28 cellular contexts compared by ENCODE assay signal in genomic region chr18:48581941-48582340, GRCh38.
"Had no signal": no experiment of that assay in that cellular context is flagged by ENCODE, and none has a peak within 500 bp of the region (broad histone marks: within the 10 kb centered on the region; RNA-seq: fewer than 3 reads in every experiment).

No MANE protein-coding gene starts in this region.

- FAIRE-seq: TTC549 had no signal

- DNase-seq: activated CD4-positive, alpha-beta memory T cell treated with anti-CD3 and anti-CD28 coated beads for 36 hours; activated CD4-positive, alpha-beta T cell treated with anti-CD3 and anti-CD28 coated beads, Interleukin-2, amount 10 ng/mL, durations not matched to agents 7 days and 5 days; activated CD4-positive, CD25-positive, alpha-beta regulatory T cell; activated CD8-positive, alpha-beta memory T cell treated with anti-CD3 and anti-CD28 coated beads for 24 hours; activated gamma-delta T cell; activated naive CD4-positive, alpha-beta T cell treated with anti-CD3 and anti-CD28 coated beads for 36 hours; activated T-cell treated with anti-CD3 and anti-CD28 coated beads for 4 hours; activated T-cell treated with anti-CD3 and anti-CD28 coated beads, Interleukin-2, amount 50 U/mL, for 48 hours; MG63; MV-4-11; NCI-H1092 treated with DMSO at 0.1 percent for 48 hours; NCI-H1417 treated with DMSO at 0.1 percent for 48 hours; NCI-H1694; NCI-H2081; NCI-H510A treated with DMSO at 0.1 percent for 48 hours; NCI-H69; NK-92 treated with Interleukin-12 subunit alpha and Interleukin-12 subunit beta, amount 100 ng/mL, for 24 hours; OCI-M1; RPMI8226; T-cell; T-helper 2 cell; T1000 had no signal

- H3K27ac Mint-ChIP-seq: activated CD4-positive, alpha-beta memory T cell treated with anti-CD3 and anti-CD28 coated beads for 36 hours; activated CD4-positive, alpha-beta T cell treated with anti-CD3 and anti-CD28 coated beads, Interleukin-2, amount 10 ng/mL, durations not matched to agents 7 days and 5 days; activated naive CD4-positive, alpha-beta T cell treated with anti-CD3 and anti-CD28 coated beads for 36 hours; activated naive CD8-positive, alpha-beta T cell; activated T-helper 17 cell treated with anti-CD3 and anti-CD28 coated beads, Interleukin-2, amount 50 U/mL, for 72 hours; T-cell had no signal

- H3K4me3 ChIP-seq: breast epithelium, MG63 had no signal

- ATAC-seq: activated T-helper 17 cell treated with anti-CD3 and anti-CD28 coated beads, Interleukin-2, amount 50 U/mL, for 72 hours; Panc1; T-cell had no signal

- H3K4me3 Mint-ChIP-seq: activated CD4-positive, alpha-beta memory T cell treated with anti-CD3 and anti-CD28 coated beads for 36 hours; activated CD4-positive, alpha-beta T cell treated with anti-CD3 and anti-CD28 coated beads, Interleukin-2, amount 10 ng/mL, durations not matched to agents 7 days and 5 days; activated naive CD4-positive, alpha-beta T cell treated with anti-CD3 and anti-CD28 coated beads for 36 hours; activated naive CD8-positive, alpha-beta T cell; activated T-helper 17 cell treated with anti-CD3 and anti-CD28 coated beads, Interleukin-2, amount 50 U/mL, for 72 hours; T-cell had no signal

- H3K27ac ChIP-seq: breast epithelium, SK-N-MC had no signal

- H3K4me1 ChIP-seq: breast epithelium had no signal

- H3K27me3 Mint-ChIP-seq: activated CD4-positive, alpha-beta memory T cell treated with anti-CD3 and anti-CD28 coated beads for 36 hours; activated CD4-positive, alpha-beta T cell treated with anti-CD3 and anti-CD28 coated beads, Interleukin-2, amount 10 ng/mL, durations not matched to agents 7 days and 5 days; activated naive CD8-positive, alpha-beta T cell; activated T-helper 17 cell treated with anti-CD3 and anti-CD28 coated beads, Interleukin-2, amount 50 U/mL, for 72 hours had no signal

- H3K4me1 Mint-ChIP-seq: activated CD4-positive, alpha-beta T cell treated with anti-CD3 and anti-CD28 coated beads, Interleukin-2, amount 10 ng/mL, durations not matched to agents 7 days and 5 days; T-cell had no signal

- H3K27me3 ChIP-seq: breast epithelium, MG63 had no signal

- H3K36me3 Mint-ChIP-seq: activated CD4-positive, alpha-beta memory T cell treated with anti-CD3 and anti-CD28 coated beads for 36 hours; T-cell had no signal

- H3K36me3 ChIP-seq: breast epithelium had no signal

- H3K9me3 ChIP-seq: breast epithelium, MG63 had no signal
